Comparison of ENCODE assay signal across 8 cellular contexts in genomic region chr20:38673731-38674177, GRCh38. TPM values are rescaled to one million over a fixed set of nuclear protein-coding genes. Genes with fewer than 3 reads are reported as not detected.
DNase-seq lines count a peak whose midpoint lies in the region; ATAC-seq and TF ChIP-seq lines count a peak whose summit lies in the region.

No MANE protein-coding gene starts in this region.

- no peak overlapping the region for H2BK12ac ChIP-seq in neuronal stem cell (ENCODE audit: low read length)

- peak overlapping the region; percentile 79 for H3K27ac Mint-ChIP-seq in activated CD4-positive, alpha-beta T cell treated with anti-CD3 and anti-CD28 coated beads, Interleukin-2, amount 10 ng/mL, durations not matched to agents 24 days and 14 days

- no peak overlapping the region for H3K23ac ChIP-seq in neuronal stem cell (ENCODE audit: low read depth, low read length, poor library complexity)

- intact Hi-C loops in activated CD4-positive, alpha-beta T cell treated with anti-CD3 and anti-CD28 coated beads, Interleukin-2, amount 10 ng/mL, durations not matched to agents 24 days and 14 days (cut with micrococcal nuclease) = loop anchor here (2.0 kb wide), 1 partner anchor 49 kb away; no protein-coding TSS in a partner anchor

- peak overlapping the region; percentile 46 to 89 for H3K4me3 ChIP-seq in neuronal stem cell (ENCODE audit: low read length in 2 of 2)

- H4K91ac ChIP-seq in neuronal stem cell (ENCODE audit: low read depth, low read length, poor library complexity) = no peak overlapping the region

- H2BK120ac ChIP-seq in neuronal stem cell (ENCODE audit: low read depth, low read length) = no peak overlapping the region

- H2AFZ ChIP-seq in neuronal stem cell (ENCODE audit: low read length) = peak overlapping the region; percentile 93

- H3K36me3 ChIP-seq in neuronal stem cell (replicated peaks in 1 of 2; ENCODE audit: control insufficient read depth in 2 of 2, insufficient read depth in 2 of 2, low read length in 2 of 2) = no peaks in the 10 kb centered on the region

- WGBS in neuronal stem cell (ENCODE audit: extremely low coverage in 2 of 2, insufficient read length in 2 of 2, insufficient replicate concordance in 1 of 2), 2 donors = no CpG with 5 or more reads among the region's 18 CpGs

- peaks cover 44% of the 10 kb centered on the region for H3K27me3 Mint-ChIP-seq in activated CD4-positive, alpha-beta T cell treated with anti-CD3 and anti-CD28 coated beads, Interleukin-2, amount 10 ng/mL, durations not matched to agents 24 days and 14 days

- peaks cover 1 to 9% of the 10 kb centered on the region in 2 donors for H3K4me1 ChIP-seq in neuronal stem cell (ENCODE audit: control insufficient read depth in 2 of 2, insufficient read depth in 1 of 2, low read depth in 1 of 2, low read length in 2 of 2)

- peaks cover 0 to 2% of the 10 kb centered on the region in 2 donors for H3K9me3 ChIP-seq in neuronal stem cell (replicated peaks in 1 of 2; ENCODE audit: control insufficient read depth in 2 of 2, insufficient read depth in 1 of 2, low read depth in 1 of 2, low read length in 2 of 2)

- no peak overlapping the region for H3K14ac ChIP-seq in neuronal stem cell (ENCODE audit: low read length)

- H3K4me3 Mint-ChIP-seq in activated CD4-positive, alpha-beta T cell treated with anti-CD3 and anti-CD28 coated beads, Interleukin-2, amount 10 ng/mL, durations not matched to agents 24 days and 14 days = peak overlapping the region; percentile 87

- H3K36me3 Mint-ChIP-seq in activated CD4-positive, alpha-beta T cell treated with anti-CD3 and anti-CD28 coated beads, Interleukin-2, amount 10 ng/mL, durations not matched to agents 24 days and 14 days (ENCODE audit: low read depth) = no peaks in the 10 kb centered on the region

- no peak overlapping the region for H2AK5ac ChIP-seq in neuronal stem cell (ENCODE audit: low read depth, low read length)

- H3K4me1 Mint-ChIP-seq in activated CD4-positive, alpha-beta T cell treated with anti-CD3 and anti-CD28 coated beads, Interleukin-2, amount 10 ng/mL, durations not matched to agents 24 days and 14 days = peaks cover 5% of the 10 kb centered on the region

- no peak overlapping the region for H2BK5ac ChIP-seq in neuronal stem cell (ENCODE audit: low read length)

- no peak for DNase-seq in activated CD4-positive, alpha-beta T cell treated with anti-CD3 and anti-CD28 coated beads, Interleukin-2, amount 10 ng/mL, durations not matched to agents 24 days and 14 days
- DNase-seq in activated CD4-positive, alpha-beta T cell treated with anti-CD3 and anti-CD28 coated beads, Interleukin-2, amount 50 U/mL, for 4 hours = no peak
- peak; percentile 51 for DNase-seq in RPMI7951 (ENCODE audit: low read depth)
- DNase-seq in erythroblast (lab: John Stamatoyannopoulos, UW) = peak; percentile 55 to 63
- DNase-seq in neuronal stem cell (ENCODE audit: low spot score) = no peak
- DNase-seq in HT-29 (ENCODE audit: low spot score) = no peak
- no peak for DNase-seq in kidney glomerular epithelial cell (lab: John Stamatoyannopoulos, UW)

- no peak for ATAC-seq in GM18505 (IDR thresholded peaks at IDR 0.05; ENCODE audit: unreplicated experiment)

- H3K9ac ChIP-seq in neuronal stem cell (ENCODE audit: low read depth, low read length, poor library complexity) = peak overlapping the region; percentile 85

- peak overlapping the region; percentile 89 for H3K18ac ChIP-seq in neuronal stem cell (ENCODE audit: low read length)

- H3K4ac ChIP-seq in neuronal stem cell (ENCODE audit: low read length) = no peak overlapping the region

- H4K8ac ChIP-seq in neuronal stem cell (ENCODE audit: low read depth, low read length) = no peak overlapping the region

- H3K9me3 Mint-ChIP-seq in activated CD4-positive, alpha-beta T cell treated with anti-CD3 and anti-CD28 coated beads, Interleukin-2, amount 10 ng/mL, durations not matched to agents 24 days and 14 days = no peaks in the 10 kb centered on the region

- no peak overlapping the region for H2BK15ac ChIP-seq in neuronal stem cell (ENCODE audit: low read length)

- TF ChIP-seq POLR2A in erythroblast (IDR thresholded peaks at IDR 0.05; ENCODE audit: low read length) (no peak), GM18505 (IDR thresholded peaks at IDR 0.05; ENCODE audit: borderline replicate concordance, extremely low read depth, insufficient read depth, insufficient read length) (no peak)

- H3K27ac ChIP-seq in neuronal stem cell (replicated peaks; ENCODE audit: low read length) = no peak overlapping the region

- H3K79me1 ChIP-seq in neuronal stem cell (ENCODE audit: low read depth, low read length) = no peaks in the 10 kb centered on the region

- peak overlapping the region; percentile 99 for H3K4me2 ChIP-seq in neuronal stem cell (ENCODE audit: insufficient read depth, low read length, poor library complexity, severe bottlenecking)

- H3K27me3 ChIP-seq in neuronal stem cell (ENCODE audit: control insufficient read depth in 3 of 3, insufficient read depth in 3 of 3, low read depth in 1 of 3, low read length in 3 of 3) = peaks cover 0 to 44% (median 17%) of the 10 kb centered on the region in 3 experiments

RNA-seq across cellular contexts. Expression of gene SLC32A1, which starts 50.5 kb away (rescaled TPM):
- total RNA-seq in activated CD4-positive, alpha-beta T cell treated with anti-CD3 and anti-CD28 coated beads, Interleukin-2, amount 10 ng/mL, durations not matched to agents 24 days and 14 days = not detected in 2 replicates
- not detected in 2 replicates for total RNA-seq in RPMI7951 (2014; rRNA removed; shearing (Covaris generic))
- 0.11 TPM for polyA plus RNA-seq in neuronal stem cell (2013, experiment 1 of 2)
- 0.14 TPM for polyA plus RNA-seq in neuronal stem cell (2013, experiment 2 of 2)
- total RNA-seq in HT-29 (2014; rRNA removed; shearing (Covaris generic)) = not detected in 2 replicates

Comparison
In these comparisons a context has a peak if more than half of its experiments do, and no peak if none do; other contexts are left out.
1. DNase-seq: peak in RPMI7951 (single experiment) and erythroblast (2 of 2); none in activated CD4-positive, alpha-beta T cell treated with anti-CD3 and anti-CD28 coated beads, Interleukin-2, amount 10 ng/mL, durations not matched to agents 24 days and 14 days (single experiment), activated CD4-positive, alpha-beta T cell treated with anti-CD3 and anti-CD28 coated beads, Interleukin-2, amount 50 U/mL, for 4 hours (0 of 2), neuronal stem cell (single experiment), HT-29 (single experiment) and kidney glomerular epithelial cell (single experiment).